In the genomic region with DNA sequence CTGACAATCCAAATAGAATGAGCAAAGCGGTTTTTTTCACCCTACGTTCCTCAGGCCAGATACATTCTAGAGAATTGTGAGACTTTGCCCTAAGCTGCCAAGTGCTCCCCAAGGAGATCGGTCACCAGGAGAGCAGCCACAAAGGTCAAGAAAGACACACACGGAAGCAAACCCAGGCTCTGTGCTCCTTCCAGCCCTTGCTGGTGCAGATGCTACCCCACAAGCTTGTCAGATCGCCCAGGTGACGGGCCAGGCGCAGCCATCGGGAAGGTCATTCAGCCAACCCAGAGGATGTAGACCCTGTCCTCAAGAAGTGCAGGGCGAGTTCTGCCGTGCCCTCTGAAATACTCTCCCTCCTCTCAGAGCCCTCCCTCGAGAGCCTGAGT, we compare ENCODE assay signal across 23 cellular contexts. TPM values are rescaled to one million over a fixed set of nuclear protein-coding genes. Genes with fewer than 3 reads are reported as not detected.
DNase-seq lines count a peak whose midpoint lies in the region; ATAC-seq and TF ChIP-seq lines count a peak whose summit lies in the region.
"Had no signal": no experiment of that assay in that cellular context is flagged by ENCODE, and none has a peak within 500 bp of the region (broad histone marks: within the 10 kb centered on the region; RNA-seq: fewer than 3 reads in every experiment).

No MANE protein-coding gene starts in this region.

- no peaks in the 10 kb centered on the region for H3K9me2 ChIP-seq in GM23338 (ENCODE audit: insufficient read depth)

- no peaks in the 10 kb centered on the region for H3K27me3 Mint-ChIP-seq in activated naive CD8-positive, alpha-beta T cell
- no peaks in the 10 kb centered on the region for H3K27me3 Mint-ChIP-seq in activated naive CD8-positive, alpha-beta T cell treated with anti-CD3 and anti-CD28 coated beads for 36 hours
- H3K27me3 Mint-ChIP-seq in GM23338 (ENCODE audit: insufficient read depth, low read depth, poor library complexity), result peaks cover 26% of the 10 kb centered on the region
- H3K27me3 Mint-ChIP-seq in endodermal cell (ENCODE audit: insufficient read depth), result peaks cover 17% of the 10 kb centered on the region
- no peaks in the 10 kb centered on the region for H3K27me3 Mint-ChIP-seq in stimulated activated naive B cell treated with anti-CD40 and anti-IgM and Interleukin-4, amounts not matched to agents 10 μg/mL and 1 μg/mL and 100 μg/mL, for 72 hours
- H3K27me3 Mint-ChIP-seq: IgD-negative memory B cell had no signal

- no peak overlapping the region for H3K4me3 ChIP-seq in GM23338
- no peak overlapping the region for H3K4me3 ChIP-seq in endodermal cell (ENCODE audit: low read length)
- H3K4me3 ChIP-seq: SJSA1 had no signal

- H3K4me3 Mint-ChIP-seq in activated naive CD8-positive, alpha-beta T cell, result no peak overlapping the region
- H3K4me3 Mint-ChIP-seq in activated naive CD8-positive, alpha-beta T cell treated with anti-CD3 and anti-CD28 coated beads for 36 hours, result no peak overlapping the region
- no peak overlapping the region for H3K4me3 Mint-ChIP-seq in GM23338
- no peak overlapping the region for H3K4me3 Mint-ChIP-seq in endodermal cell
- H3K4me3 Mint-ChIP-seq in stimulated activated naive B cell treated with anti-CD40 and anti-IgM and Interleukin-4, amounts not matched to agents 10 μg/mL and 1 μg/mL and 100 μg/mL, for 72 hours, result no peak overlapping the region
- H3K4me3 Mint-ChIP-seq: CD8-positive, alpha-beta T cell; IgD-negative memory B cell had no signal

- no peak for DNase-seq in activated naive CD8-positive, alpha-beta T cell treated with anti-CD3 and anti-CD28 coated beads for 36 hours
- DNase-seq in GM23338 (ENCODE audit: low spot score) (no peak), endodermal cell (no peak)
- DNase-seq in stimulated activated naive B cell treated with anti-CD40 and anti-IgM and Interleukin-4, amounts not matched to agents 10 μg/mL and 1 μg/mL and 100 μg/mL, for 72 hours, result no peak
- DNase-seq: AML-193; C1 segment of cervical spinal cord; Calu3; CD8-positive, alpha-beta T cell; DMS153; Karpas-422; MV-4-11; NCI-H1105 treated with DMSO at 0.1 percent for 48 hours; NCI-H2029 treated with DMSO at 0.1 percent for 48 hours; NCI-H226; NCI-H510A treated with DMSO at 0.1 percent for 48 hours; NCI-H748 treated with DMSO at 0.1 percent for 48 hours had no signal

- H3K27ac ChIP-seq in GM23338 (ENCODE audit: low read depth) (no peak overlapping the region), endodermal cell (ENCODE audit: low read depth, low read length) (no peak overlapping the region)
- H3K27ac ChIP-seq: SJSA1 had no signal

- no peaks in the 10 kb centered on the region for H3K4me1 Mint-ChIP-seq in activated naive CD8-positive, alpha-beta T cell (ENCODE audit: low read depth)
- no peaks in the 10 kb centered on the region for H3K4me1 Mint-ChIP-seq in activated naive CD8-positive, alpha-beta T cell treated with anti-CD3 and anti-CD28 coated beads for 36 hours
- H3K4me1 Mint-ChIP-seq in GM23338, result peaks cover 16% of the 10 kb centered on the region
- H3K4me1 Mint-ChIP-seq in endodermal cell, result no peaks in the 10 kb centered on the region
- H3K4me1 Mint-ChIP-seq in stimulated activated naive B cell treated with anti-CD40 and anti-IgM and Interleukin-4, amounts not matched to agents 10 μg/mL and 1 μg/mL and 100 μg/mL, for 72 hours, result peaks cover 10 to 22% of the 10 kb centered on the region in 2 donors

- ATAC-seq in GM23338, result peak; percentile 13
- no peak for ATAC-seq in stimulated activated naive B cell treated with anti-CD40 and anti-IgM and Interleukin-4, amounts not matched to agents 10 μg/mL and 1 μg/mL and 100 μg/mL, for 72 hours (replicated peaks)
- ATAC-seq in GM18520 (IDR thresholded peaks at IDR 0.05; ENCODE audit: unreplicated experiment), result no peak
- ATAC-seq in GM21786 (IDR thresholded peaks at IDR 0.05; ENCODE audit: unreplicated experiment), result no peak
- ATAC-seq: CD8-positive, alpha-beta T cell had no signal

- H3K79me2 ChIP-seq in GM23338 (replicated peaks; ENCODE audit: insufficient read depth), result no peaks in the 10 kb centered on the region

- 89 to 92% methylated on average over 7 to 11 of the region's 11 CpGs for WGBS in endodermal cell (ENCODE audit: insufficient coverage in 1 of 2, insufficient read length in 1 of 2), 2 experiments

- no peak overlapping the region for H2AFZ ChIP-seq in GM23338

- no peaks in the 10 kb centered on the region for H3K36me3 Mint-ChIP-seq in activated naive CD8-positive, alpha-beta T cell
- H3K36me3 Mint-ChIP-seq in activated naive CD8-positive, alpha-beta T cell treated with anti-CD3 and anti-CD28 coated beads for 36 hours, result no peaks in the 10 kb centered on the region
- H3K36me3 Mint-ChIP-seq in GM23338 (ENCODE audit: low read depth), result no peaks in the 10 kb centered on the region; the same call in 2 of the 3 replicates
- H3K36me3 Mint-ChIP-seq in endodermal cell (ENCODE audit: low read depth), result no peaks in the 10 kb centered on the region
- peaks cover 1 to 23% of the 10 kb centered on the region in 2 donors for H3K36me3 Mint-ChIP-seq in stimulated activated naive B cell treated with anti-CD40 and anti-IgM and Interleukin-4, amounts not matched to agents 10 μg/mL and 1 μg/mL and 100 μg/mL, for 72 hours

- peak overlapping the region; percentile 28; the same call in 1 of the 2 replicates for H3K4me2 ChIP-seq in GM23338

- H3K27me3 ChIP-seq in GM23338 (ENCODE audit: insufficient read depth), result peaks cover 11% of the 10 kb centered on the region
- no peaks in the 10 kb centered on the region for H3K27me3 ChIP-seq in endodermal cell (ENCODE audit: control insufficient read depth, insufficient read depth, low read length, poor library complexity, severe bottlenecking)
- H3K27me3 ChIP-seq: SJSA1 had no signal

- peak overlapping the region; percentile 34 for H3K27ac Mint-ChIP-seq in activated naive CD8-positive, alpha-beta T cell
- no peak overlapping the region for H3K27ac Mint-ChIP-seq in activated naive CD8-positive, alpha-beta T cell treated with anti-CD3 and anti-CD28 coated beads for 36 hours
- H3K27ac Mint-ChIP-seq in GM23338, result no peak overlapping the region
- H3K27ac Mint-ChIP-seq in endodermal cell, result no peak overlapping the region
- peak overlapping the region; percentile 57 for H3K27ac Mint-ChIP-seq in stimulated activated naive B cell treated with anti-CD40 and anti-IgM and Interleukin-4, amounts not matched to agents 10 μg/mL and 1 μg/mL and 100 μg/mL, for 72 hours
- H3K27ac Mint-ChIP-seq: CD8-positive, alpha-beta T cell; IgD-negative memory B cell had no signal

- no peaks in the 10 kb centered on the region; the same call in 1 of the 2 replicates for H4K20me1 ChIP-seq in GM23338 (replicated peaks; ENCODE audit: insufficient read depth)

- H3K9me3 Mint-ChIP-seq in activated naive CD8-positive, alpha-beta T cell (ENCODE audit: low read depth), result no peaks in the 10 kb centered on the region
- no peaks in the 10 kb centered on the region for H3K9me3 Mint-ChIP-seq in activated naive CD8-positive, alpha-beta T cell treated with anti-CD3 and anti-CD28 coated beads for 36 hours
- H3K9me3 Mint-ChIP-seq in GM23338 (no peaks in the 10 kb centered on the region), endodermal cell (no peaks in the 10 kb centered on the region)
- H3K9me3 Mint-ChIP-seq in stimulated activated naive B cell treated with anti-CD40 and anti-IgM and Interleukin-4, amounts not matched to agents 10 μg/mL and 1 μg/mL and 100 μg/mL, for 72 hours, result no peaks in the 10 kb centered on the region
- H3K9me3 Mint-ChIP-seq: CD8-positive, alpha-beta T cell; IgD-negative memory B cell had no signal

- H3K9ac ChIP-seq in endodermal cell (ENCODE audit: extremely low read depth, low read length, poor library complexity, severe bottlenecking), result no peak overlapping the region

- H3K36me3 ChIP-seq in GM23338 (ENCODE audit: insufficient read depth) (no peaks in the 10 kb centered on the region), endodermal cell (ENCODE audit: control insufficient read depth, insufficient read depth, low read length) (no peaks in the 10 kb centered on the region)
- H3K36me3 ChIP-seq: SJSA1 had no signal

- no peaks in the 10 kb centered on the region; the same call in 1 of the 2 replicates for H3F3A ChIP-seq in GM23338 (replicated peaks; ENCODE audit: low read depth)

- H3K9me3 ChIP-seq in endodermal cell (ENCODE audit: control insufficient read depth, low read length), result no peaks in the 10 kb centered on the region
- H3K9me3 ChIP-seq: SJSA1 had no signal

- peaks cover 11% of the 10 kb centered on the region for H3K4me1 ChIP-seq in GM23338 (ENCODE audit: insufficient read depth)
- H3K4me1 ChIP-seq in endodermal cell (ENCODE audit: control insufficient read depth, insufficient read depth, low read length), result no peaks in the 10 kb centered on the region

- TF ChIP-seq CTCF in GM23338 (conservative IDR thresholded peaks at IDR 0.05; ENCODE audit: low read depth in 2 of 2), result 0 out of 4 replicates have a peak, but pooled peaks of 1 of the 2 experiments have one; percentile 5
- peak; percentile 27 for TF ChIP-seq CTCF in endodermal cell (conservative IDR thresholded peaks at IDR 0.05)

TF ChIP-seq in GM23338, 12 proteins besides CTCF, POLR2A, EP300 and RAD21 (continues in another document):
- TF ChIP-seq NANOG (IDR thresholded peaks at IDR 0.05; ENCODE audit: borderline replicate concordance) (no peak), EZH2 (IDR thresholded peaks at IDR 0.05; ENCODE audit: low read depth, unreplicated experiment) (no peak), ZNF331 (CRISPR knock-in tag; IDR thresholded peaks at IDR 0.05; ENCODE audit: low read depth) (no peak)

RNA-seq across cellular contexts. Expression of a gene that starts 36.3 kb away (rescaled TPM):
- 10 to 100 TPM; 40.4 to 45.1 TPM for total RNA-seq in activated naive CD8-positive, alpha-beta T cell treated with anti-CD3 and anti-CD28 coated beads for 36 hours
- total RNA-seq in GM23338 (2014; rRNA removed; shearing (Covaris generic)), result 26.5 and 30.6 TPM in 2 replicates
- 18.7 and 19.1 TPM in 2 replicates for polyA plus RNA-seq in GM23338 (2016; fragmentation: Nextera tagmentation; extraction: Ambion mirVana)
- 10 to 100 TPM; 27.9 to 31.0 TPM for total RNA-seq in endodermal cell
- polyA plus RNA-seq in endodermal cell (2013, experiment 1 of 2), result 21.5 TPM
- polyA plus RNA-seq in endodermal cell (2013, experiment 2 of 2), result 19.4 TPM

RNA-seq across cellular contexts. Expression of a gene that starts 55.8 kb away (rescaled TPM):
- total RNA-seq in activated naive CD8-positive, alpha-beta T cell treated with anti-CD3 and anti-CD28 coated beads for 36 hours, result under 1 TPM; 0.18 to 0.19 TPM
- total RNA-seq in GM23338 (2014; rRNA removed; shearing (Covaris generic)), result 40.9 and 48.3 TPM in 2 replicates
- polyA plus RNA-seq in GM23338 (2016; fragmentation: Nextera tagmentation; extraction: Ambion mirVana), result 22.2 and 24.3 TPM in 2 replicates
- 10 to 100 TPM; 23.4 to 24.4 TPM for total RNA-seq in endodermal cell
- polyA plus RNA-seq in endodermal cell (2013, experiment 1 of 2), result 3.0 TPM
- 2.0 TPM for polyA plus RNA-seq in endodermal cell (2013, experiment 2 of 2)
- total RNA-seq: A172, G401, SJSA1 had no signal
- polyA plus RNA-seq: IgD-negative memory B cell had no signal

Comparison
In these comparisons a context has a peak if more than half of its experiments do, and no peak if none do; other contexts are left out.
1. H3K27ac Mint-ChIP-seq: peak in activated naive CD8-positive, alpha-beta T cell (single experiment) and stimulated activated naive B cell treated with anti-CD40 and anti-IgM and Interleukin-4, amounts not matched to agents 10 μg/mL and 1 μg/mL and 100 μg/mL, for 72 hours (single experiment); none in activated naive CD8-positive, alpha-beta T cell treated with anti-CD3 and anti-CD28 coated beads for 36 hours (single experiment), GM23338 (single experiment) and endodermal cell (single experiment).
2. RNA of a gene that starts 55.8 kb away (total RNA-seq): 40.9 to 48.3 TPM in GM23338 and 23.4 to 24.4 TPM in endodermal cell; 0.18 to 0.19 TPM in activated naive CD8-positive, alpha-beta T cell treated with anti-CD3 and anti-CD28 coated beads for 36 hours; every median in the first group is over 10 times any median in the second.